1 cellular context compared by ENCODE assay signal in the genomic region with DNA sequence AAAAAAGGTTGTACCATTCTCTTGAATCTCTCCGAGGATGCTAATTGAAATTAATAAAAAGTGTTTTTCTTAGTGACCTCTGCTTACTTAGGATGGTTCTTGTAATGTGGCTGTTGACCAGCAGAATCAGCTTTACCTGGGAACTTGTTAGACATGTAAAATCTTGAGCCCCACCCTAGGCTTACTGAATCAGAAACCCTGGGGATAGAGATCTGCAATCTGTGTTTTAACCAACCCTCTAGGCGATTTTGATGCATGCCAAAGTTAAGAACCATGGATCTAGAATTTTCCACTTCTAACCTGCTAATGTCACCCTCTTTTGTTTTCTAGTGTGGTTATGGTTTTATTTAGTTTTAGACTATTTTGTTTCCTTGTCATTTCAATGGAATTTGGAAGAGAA.
TF ChIP-seq lines count a peak whose summit lies in the region.

No MANE protein-coding gene starts in this region.

TF ChIP-seq in IMR-90, 13 proteins besides CTCF, POLR2A, EP300 and RAD21:
- no peak for TF ChIP-seq FOS (IDR thresholded peaks at IDR 0.05; ENCODE audit: low read depth, low read length)
- no peak for TF ChIP-seq RFX5 (IDR thresholded peaks at IDR 0.05; ENCODE audit: low read depth, low read length)
- no peak for TF ChIP-seq BHLHE40 (IDR thresholded peaks at IDR 0.05; ENCODE audit: low read depth, low read length)
